Comparison of ENCODE assay signal across 25 cellular contexts in the genomic region with DNA sequence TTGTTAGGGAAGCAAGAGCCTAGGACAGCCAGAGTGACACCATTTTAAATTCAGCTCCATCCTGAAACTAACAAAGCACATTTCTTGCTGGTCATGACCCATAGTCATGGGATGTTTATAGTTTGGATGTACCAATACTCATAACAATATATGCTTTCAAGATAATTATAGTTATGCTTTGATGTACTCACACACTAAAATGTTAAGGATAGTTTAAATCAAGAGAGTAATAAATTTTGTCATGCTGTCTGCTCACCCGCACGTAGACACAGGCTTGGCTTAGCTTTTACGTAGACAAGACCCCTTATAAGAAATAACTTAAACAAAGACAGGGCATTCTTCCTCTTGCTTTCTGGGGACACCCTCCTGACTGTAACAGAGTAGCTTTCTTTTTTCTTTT.
"Had no signal": no experiment of that assay in that cellular context is flagged by ENCODE, and none has a peak within 500 bp of the region (broad histone marks: within the 10 kb centered on the region; RNA-seq: fewer than 3 reads in every experiment).

No MANE protein-coding gene starts in this region.

- H2AFZ ChIP-seq: hepatocyte, neural progenitor cell had no signal

- H3K4me3 ChIP-seq: heart right ventricle, hepatocyte, left ventricle myocardium inferior, lung, mucosa of descending colon, neural progenitor cell, ovary, right atrium auricular region, right lobe of liver, smooth muscle cell, tibial nerve, uterus had no signal

- H3K27ac Mint-ChIP-seq: naive thymus-derived CD8-positive, alpha-beta T cell; nephron; neural progenitor cell; progenitor cell of endocrine pancreas; stimulated activated effector memory CD8-positive, alpha-beta T cell treated with anti-CD3 and anti-CD28 coated beads, Interleukin-12 subunit alpha, Interleukin-12 subunit beta, amount 100 ng/mL, for 72 hours; stimulated activated naive CD8-positive, alpha-beta T cell treated with anti-CD3 and anti-CD28 coated beads, Interleukin-15, amount 100 ng/mL, for 72 hours; type B pancreatic cell had no signal

- H3K4me2 ChIP-seq: hepatocyte, neural progenitor cell, smooth muscle cell had no signal

- ATAC-seq: heart right ventricle; mucosa of descending colon; naive thymus-derived CD8-positive, alpha-beta T cell; right lobe of liver; stimulated activated effector memory CD8-positive, alpha-beta T cell treated with anti-CD3 and anti-CD28 coated beads, Interleukin-12 subunit alpha, Interleukin-12 subunit beta, amount 100 ng/mL, for 72 hours; stimulated activated naive CD8-positive, alpha-beta T cell treated with anti-CD3 and anti-CD28 coated beads, Interleukin-15, amount 100 ng/mL, for 72 hours had no signal

- H3K4me3 Mint-ChIP-seq: naive thymus-derived CD8-positive, alpha-beta T cell; nephron; neural progenitor cell; stimulated activated effector memory CD8-positive, alpha-beta T cell treated with anti-CD3 and anti-CD28 coated beads, Interleukin-12 subunit alpha, Interleukin-12 subunit beta, amount 100 ng/mL, for 72 hours; stimulated activated naive CD8-positive, alpha-beta T cell treated with anti-CD3 and anti-CD28 coated beads, Interleukin-15, amount 100 ng/mL, for 72 hours; type B pancreatic cell had no signal

- H3K27me3 ChIP-seq: heart right ventricle, hepatocyte, neural progenitor cell, ovary, right atrium auricular region, right lobe of liver, tibial nerve, uterus had no signal

- H3K9me3 ChIP-seq: heart right ventricle, left ventricle myocardium inferior, mucosa of descending colon, ovary, right atrium auricular region, right lobe of liver, tibial nerve, uterus had no signal

- H3K9ac ChIP-seq: neural progenitor cell had no signal

- H3K27me3 Mint-ChIP-seq: stimulated activated naive CD8-positive, alpha-beta T cell treated with anti-CD3 and anti-CD28 coated beads, Interleukin-15, amount 100 ng/mL, for 72 hours had no signal

- H3K79me2 ChIP-seq: hepatocyte had no signal

- DNase-seq: heart right ventricle; islet precursor cell; left ventricle myocardium inferior; mesendoderm; midbrain; mucosa of descending colon; naive thymus-derived CD8-positive, alpha-beta T cell; ovary; right lobe of liver; stimulated activated CD4-positive, alpha-beta T cell treated with anti-CD3 and anti-CD28 coated beads, Interleukin-2, amount 100 ng/mL, for 24 hours; stimulated activated CD4-positive, alpha-beta T cell treated with anti-CD3 and anti-CD28 coated beads, Interleukin-4, amount 100 ng/mL, for 1 hour; stimulated activated naive CD4-positive, alpha-beta T cell; stimulated activated naive CD8-positive, alpha-beta T cell treated with anti-CD3 and anti-CD28 coated beads, Interleukin-15, amount 100 ng/mL, for 72 hours; substantia nigra; uterus had no signal

- H3K9me3 Mint-ChIP-seq: naive thymus-derived CD8-positive, alpha-beta T cell; nephron; neural progenitor cell; stimulated activated effector memory CD8-positive, alpha-beta T cell treated with anti-CD3 and anti-CD28 coated beads, Interleukin-12 subunit alpha, Interleukin-12 subunit beta, amount 100 ng/mL, for 72 hours; stimulated activated naive CD8-positive, alpha-beta T cell treated with anti-CD3 and anti-CD28 coated beads, Interleukin-15, amount 100 ng/mL, for 72 hours; type B pancreatic cell had no signal

- H3K27ac ChIP-seq: heart right ventricle, hepatocyte, left ventricle myocardium inferior, neural progenitor cell, ovary, right atrium auricular region, right lobe of liver, tibial nerve, uterus had no signal

- H3K36me3 ChIP-seq: heart right ventricle, left ventricle myocardium inferior, neural progenitor cell, ovary, right atrium auricular region, right lobe of liver, tibial nerve, uterus had no signal

- H3K36me3 Mint-ChIP-seq: naive thymus-derived CD8-positive, alpha-beta T cell; neural progenitor cell; type B pancreatic cell had no signal
